Comparison of ENCODE assay signal across 21 cellular contexts in the genomic region with DNA sequence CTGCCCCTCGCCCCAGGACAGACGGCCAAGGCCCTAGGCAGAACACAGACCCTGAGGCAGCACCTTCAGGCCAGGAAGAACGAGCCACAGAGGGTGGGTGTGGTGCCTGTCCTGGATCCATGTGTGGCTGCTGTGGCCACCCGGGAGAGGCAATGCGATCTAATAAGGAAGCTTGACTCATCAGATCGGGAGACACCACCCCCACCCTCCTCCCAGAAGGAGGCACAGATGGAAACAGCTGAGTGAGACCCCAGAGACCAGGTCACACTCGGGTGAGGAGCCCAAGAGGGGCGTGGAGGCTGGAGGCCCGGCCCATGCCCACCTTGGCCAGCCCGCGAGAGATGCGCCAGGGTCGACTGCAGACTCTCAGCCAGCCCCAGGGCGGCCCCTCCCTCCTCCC. TPM values are rescaled to one million over a fixed set of nuclear protein-coding genes. Genes with fewer than 3 reads are reported as not detected.
DNase-seq lines count a peak whose midpoint lies in the region; ATAC-seq and TF ChIP-seq lines count a peak whose summit lies in the region.
"Had no signal": no experiment of that assay in that cellular context is flagged by ENCODE, and none has a peak within 500 bp of the region (broad histone marks: within the 10 kb centered on the region; RNA-seq: fewer than 3 reads in every experiment).

No MANE protein-coding gene starts in this region.

- no peaks in the 10 kb centered on the region for H3K9me3 ChIP-seq in right atrium auricular region
- H3K9me3 ChIP-seq in aorta (ENCODE audit: control insufficient read depth, low read length): no peaks in the 10 kb centered on the region

- no peaks in the 10 kb centered on the region for H3K4me1 ChIP-seq in right atrium auricular region
- H3K4me1 ChIP-seq in aorta (ENCODE audit: control insufficient read depth in 1 of 2, insufficient read depth in 2 of 2, low read length in 2 of 2): no peaks in the 10 kb centered on the region

- DNase-seq in right atrium auricular region (ENCODE audit: low spot score): peak; percentile 56
- DNase-seq in left ventricle myocardium superior: no peak
- peak; percentile 30 for DNase-seq in MV-4-11 (lab: John Stamatoyannopoulos, UW)
- DNase-seq in aorta: peak in 1 of 2 donors; percentile 58
- DNase-seq: activated CD4-positive, CD25-positive, alpha-beta regulatory T cell; activated naive CD4-positive, alpha-beta T cell treated with anti-CD3 and anti-CD28 coated beads, Interleukin-2, amount 50 U/mL, for 16 hours; anterior cingulate cortex; CD4-positive, CD25-positive, alpha-beta regulatory T cell; central memory CD4-positive, alpha-beta T cell; effector CD4-positive, alpha-beta T cell; midbrain; nephron progenitor cell; OCI-M1; stimulated activated CD4-positive, alpha-beta T cell treated with anti-CD3 and anti-CD28 coated beads, Interleukin-2, amount 100 ng/mL, for 24 hours; stimulated activated naive CD4-positive, alpha-beta T cell had no signal

- H3K36me3 ChIP-seq in right atrium auricular region (no peaks in the 10 kb centered on the region), aorta (ENCODE audit: control insufficient read depth in 1 of 2, insufficient read depth in 2 of 2, low read length in 1 of 2) (no peaks in the 10 kb centered on the region)

- ATAC-seq in left ventricle myocardium superior (no peak), esophagus mucosa (peak; percentile 24), aorta (ENCODE audit: low FRiP score) (peak; percentile 12), HG03442 (IDR thresholded peaks at IDR 0.05; ENCODE audit: unreplicated experiment) (no peak), HG02610 (IDR thresholded peaks at IDR 0.05; ENCODE audit: unreplicated experiment) (no peak), GM21825 (IDR thresholded peaks at IDR 0.05; ENCODE audit: unreplicated experiment) (no peak)

- H3K4me3 ChIP-seq in right atrium auricular region (no peak overlapping the region), aorta (ENCODE audit: low read length in 2 of 2) (no peak overlapping the region)

- WGBS in aorta, 2 donors: 70 to 72% methylated on average over 14 of the region's 14 CpGs

- H3K27me3 ChIP-seq in right atrium auricular region (no peaks in the 10 kb centered on the region), aorta (ENCODE audit: control insufficient read depth in 1 of 2, insufficient read depth in 2 of 2, low read length in 1 of 2) (no peaks in the 10 kb centered on the region)

- no peak for TF ChIP-seq CTCF in right atrium auricular region (IDR thresholded peaks at IDR 0.05)

- no peak overlapping the region for H3K27ac ChIP-seq in right atrium auricular region
- H3K27ac ChIP-seq in aorta (ENCODE audit: low read depth in 1 of 2, low read length in 2 of 2): no peak overlapping the region

- intact Hi-C loops in left ventricle myocardium superior (cut with micrococcal nuclease) (no loop called here), aorta (cut with DNase I) (no loop called here)

RNA-seq across cellular contexts. Expression of gene KCNG2, which starts 20.3 kb away (rescaled TPM):
- total RNA-seq in right atrium auricular region (not detected), left ventricle myocardium superior (not detected), esophagus mucosa (0.20 TPM), aorta (1 to 10 TPM in 1 of 2 donors, under 1 TPM in 1; 0.23 to 1.1 TPM)
- not detected for polyA plus RNA-seq in aorta
- total RNA-seq: CD4-positive, CD25-positive, alpha-beta regulatory T cell; glomerular endothelial cell; SK-MEL-5 had no signal
- polyA plus RNA-seq: CD4-positive, CD25-positive, alpha-beta regulatory T cell had no signal

Comparison
In these comparisons a context has a peak if more than half of its experiments do, and no peak if none do; other contexts are left out.
1. ATAC-seq: peak in esophagus mucosa (single experiment) and aorta (single experiment); none in left ventricle myocardium superior (single experiment), HG03442 (single experiment), HG02610 (single experiment) and GM21825 (single experiment).